Comparison of ENCODE assay signal across 25 cellular contexts in genomic region chr12:129304532-129304931, GRCh38.
"Had no signal": no experiment of that assay in that cellular context is flagged by ENCODE, and none has a peak within 500 bp of the region (broad histone marks: within the 10 kb centered on the region; RNA-seq: fewer than 3 reads in every experiment).

No MANE protein-coding gene starts in this region.

- H3K27ac Mint-ChIP-seq: activated CD4-positive, alpha-beta memory T cell treated with anti-CD3 and anti-CD28 coated beads for 36 hours; activated CD4-positive, alpha-beta T cell treated with anti-CD3 and anti-CD28 coated beads, Interleukin-2, amount 10 ng/mL, durations not matched to agents 24 days and 14 days; activated naive CD4-positive, alpha-beta T cell treated with anti-CD3 and anti-CD28 coated beads, Interleukin-2, amount 10 ng/mL, durations not matched to agents 7 days and 5 days; activated naive CD8-positive, alpha-beta T cell treated with anti-CD3 and anti-CD28 coated beads, Interleukin-2, amount 50 U/mL, for 24 hours; nephron; T-helper 17 cell had no signal

- H3K4me3 Mint-ChIP-seq: activated CD4-positive, alpha-beta memory T cell treated with anti-CD3 and anti-CD28 coated beads for 36 hours; activated CD4-positive, alpha-beta T cell treated with anti-CD3 and anti-CD28 coated beads, Interleukin-2, amount 10 ng/mL, durations not matched to agents 24 days and 14 days; activated naive CD4-positive, alpha-beta T cell treated with anti-CD3 and anti-CD28 coated beads, Interleukin-2, amount 10 ng/mL, durations not matched to agents 7 days and 5 days; activated naive CD8-positive, alpha-beta T cell treated with anti-CD3 and anti-CD28 coated beads, Interleukin-2, amount 50 U/mL, for 24 hours; nephron; T-helper 17 cell had no signal

- H3K27me3 ChIP-seq: esophagus muscularis mucosa, foreskin keratinocyte, neutrophil, right lobe of liver had no signal

- DNase-seq: activated CD4-positive, alpha-beta memory T cell treated with anti-CD3 and anti-CD28 coated beads for 36 hours; activated CD4-positive, alpha-beta T cell treated with anti-CD3 and anti-CD28 coated beads, Interleukin-2, amount 10 ng/mL, durations not matched to agents 24 days and 14 days; activated CD4-positive, CD25-positive, alpha-beta regulatory T cell treated with anti-CD3 and anti-CD28 coated beads, Interleukin-2, amount 50 U/mL, for 72 hours; activated CD8-positive, alpha-beta memory T cell treated with anti-CD3 and anti-CD28 coated beads, Interleukin-2, amount 50 U/mL, for 4 hours; activated gamma-delta T cell; activated naive CD4-positive, alpha-beta T cell treated with anti-CD3 and anti-CD28 coated beads, Interleukin-2, amount 10 ng/mL, durations not matched to agents 7 days and 5 days; activated naive CD8-positive, alpha-beta T cell treated with anti-CD3 and anti-CD28 coated beads, Interleukin-2, amount 50 U/mL, for 24 hours; activated T-cell treated with anti-CD3 and anti-CD28 coated beads, Interleukin-2, amount 50 U/mL, for 1 hour; dermis blood vessel endothelial cell; effector CD4-positive, alpha-beta T cell; foreskin keratinocyte; heart right ventricle; kidney glomerular epithelial cell; right lobe of liver; stimulated activated CD4-positive, alpha-beta T cell treated with anti-CD3 and anti-CD28 coated beads, Interleukin-2, amount 100 ng/mL, for 48 hours; stimulated activated naive CD4-positive, alpha-beta T cell treated with Interleukin-2 at 50 U/mL for 16 hours; T-helper 17 cell; T1000; trophoblast cell had no signal

- H3K36me3 Mint-ChIP-seq: activated CD4-positive, alpha-beta memory T cell treated with anti-CD3 and anti-CD28 coated beads for 36 hours; activated naive CD4-positive, alpha-beta T cell treated with anti-CD3 and anti-CD28 coated beads, Interleukin-2, amount 10 ng/mL, durations not matched to agents 7 days and 5 days had no signal

- H3K4me1 ChIP-seq: esophagus muscularis mucosa, foreskin keratinocyte, heart right ventricle, right lobe of liver had no signal

- H3K27me3 Mint-ChIP-seq: activated CD4-positive, alpha-beta memory T cell treated with anti-CD3 and anti-CD28 coated beads for 36 hours; activated CD4-positive, alpha-beta T cell treated with anti-CD3 and anti-CD28 coated beads, Interleukin-2, amount 10 ng/mL, durations not matched to agents 24 days and 14 days; activated naive CD4-positive, alpha-beta T cell treated with anti-CD3 and anti-CD28 coated beads, Interleukin-2, amount 10 ng/mL, durations not matched to agents 7 days and 5 days; activated naive CD8-positive, alpha-beta T cell treated with anti-CD3 and anti-CD28 coated beads, Interleukin-2, amount 50 U/mL, for 24 hours; T-helper 17 cell had no signal

- H3K9me3 ChIP-seq: esophagus muscularis mucosa, neutrophil, right lobe of liver, thoracic aorta had no signal

- H3K36me3 ChIP-seq: esophagus muscularis mucosa, heart right ventricle, neutrophil, right lobe of liver, thoracic aorta had no signal

- FAIRE-seq: colon had no signal

- ATAC-seq: activated naive CD8-positive, alpha-beta T cell treated with anti-CD3 and anti-CD28 coated beads, Interleukin-2, amount 50 U/mL, for 24 hours; foreskin keratinocyte; heart right ventricle; left lobe of liver; right lobe of liver; T-helper 17 cell had no signal

- H3K4me1 Mint-ChIP-seq: activated CD4-positive, alpha-beta T cell treated with anti-CD3 and anti-CD28 coated beads, Interleukin-2, amount 10 ng/mL, durations not matched to agents 24 days and 14 days; activated naive CD4-positive, alpha-beta T cell treated with anti-CD3 and anti-CD28 coated beads, Interleukin-2, amount 10 ng/mL, durations not matched to agents 7 days and 5 days; activated naive CD8-positive, alpha-beta T cell treated with anti-CD3 and anti-CD28 coated beads, Interleukin-2, amount 50 U/mL, for 24 hours; nephron; T-helper 17 cell had no signal

- H3K27ac ChIP-seq: esophagus muscularis mucosa, foreskin keratinocyte, heart right ventricle, neutrophil, right lobe of liver, thoracic aorta had no signal

- H3K4me3 ChIP-seq: esophagus muscularis mucosa, heart right ventricle, right lobe of liver, thoracic aorta had no signal
